In genomic region chr9:69815313-69815712, GRCh38 we compare ENCODE assay signal across 15 cellular contexts. TPM values are rescaled to one million over a fixed set of nuclear protein-coding genes. Genes with fewer than 3 reads are reported as not detected.
DNase-seq lines count a peak whose midpoint lies in the region; ATAC-seq and TF ChIP-seq lines count a peak whose summit lies in the region.
"Had no signal": no experiment of that assay in that cellular context is flagged by ENCODE, and none has a peak within 500 bp of the region (broad histone marks: within the 10 kb centered on the region; RNA-seq: fewer than 3 reads in every experiment).

No MANE protein-coding gene starts in this region.

- H3K4me1 Mint-ChIP-seq in GM23338, result peaks cover 9% of the 10 kb centered on the region; the same call in 2 of the 3 replicates

- no peak overlapping the region for H4K91ac ChIP-seq in neuronal stem cell (ENCODE audit: low read depth, low read length, poor library complexity)

- no peak overlapping the region for H2BK15ac ChIP-seq in neuronal stem cell (ENCODE audit: low read length)

- no peak overlapping the region for H3K14ac ChIP-seq in neuronal stem cell (ENCODE audit: low read length)

- H3K18ac ChIP-seq in neuronal stem cell (ENCODE audit: low read length), result peak overlapping the region; percentile 66

- no peak for TF ChIP-seq CTCF in GM23338 (conservative IDR thresholded peaks at IDR 0.05; ENCODE audit: low read depth in 2 of 2)

- no peak overlapping the region for H2AK5ac ChIP-seq in neuronal stem cell (ENCODE audit: low read depth, low read length)

- no CpG with 5 or more reads among the region's 3 CpGs for WGBS in neuronal stem cell (ENCODE audit: extremely low coverage in 2 of 2, insufficient read length in 2 of 2, insufficient replicate concordance in 1 of 2), 2 donors

- H3K4me2 ChIP-seq in GM23338, result no peak overlapping the region
- H3K4me2 ChIP-seq in neuronal stem cell (ENCODE audit: insufficient read depth, low read length, poor library complexity, severe bottlenecking), result no peak overlapping the region

- H4K20me1 ChIP-seq in GM23338 (replicated peaks; ENCODE audit: insufficient read depth), result no peaks in the 10 kb centered on the region

- no peaks in the 10 kb centered on the region for H3K9me3 Mint-ChIP-seq in GM23338

- no peak overlapping the region for H2BK5ac ChIP-seq in neuronal stem cell (ENCODE audit: low read length)

- H3K36me3 ChIP-seq in GM23338 (ENCODE audit: insufficient read depth) (no peaks in the 10 kb centered on the region), neuronal stem cell (replicated peaks in 1 of 2; ENCODE audit: control insufficient read depth in 2 of 2, insufficient read depth in 2 of 2, low read length in 2 of 2) (no peaks in the 10 kb centered on the region)

- no peaks in the 10 kb centered on the region for H3F3A ChIP-seq in GM23338 (replicated peaks; ENCODE audit: low read depth)

- no peak overlapping the region for H2BK120ac ChIP-seq in neuronal stem cell (ENCODE audit: low read depth, low read length)

- H3K27me3 ChIP-seq in GM23338 (ENCODE audit: insufficient read depth), result no peaks in the 10 kb centered on the region
- H3K27me3 ChIP-seq in neuronal stem cell (ENCODE audit: control insufficient read depth in 3 of 3, insufficient read depth in 3 of 3, low read depth in 1 of 3, low read length in 3 of 3), result no peaks in the 10 kb centered on the region

- H4K8ac ChIP-seq in neuronal stem cell (ENCODE audit: low read depth, low read length), result no peak overlapping the region

- H3K27me3 Mint-ChIP-seq in GM23338 (ENCODE audit: insufficient read depth, low read depth, poor library complexity), result peaks cover 7% of the 10 kb centered on the region

- H3K4me3 ChIP-seq in GM23338 (no peak overlapping the region), neuronal stem cell (ENCODE audit: low read length in 2 of 2) (no peak overlapping the region)

- DNase-seq in NCI-H2029 (lab: John Stamatoyannopoulos, UW) (peak; percentile 14), NCI-H2029 treated with DMSO at 0.1 percent for 48 hours (lab: John Stamatoyannopoulos, UW) (no peak), GM23338 (ENCODE audit: low spot score) (no peak), NCI-H2107 treated with DMSO at 0.1 percent for 48 hours (lab: John Stamatoyannopoulos, UW; ENCODE audit: unreplicated experiment) (peak; percentile 63), neuronal stem cell (ENCODE audit: low spot score) (no peak), superior temporal gyrus (ENCODE audit: extremely low spot score) (no peak)
- DNase-seq: NCI-H1436; NK-92 treated with Interleukin-12 subunit alpha and Interleukin-12 subunit beta, amount 100 ng/mL, for 24 hours; OCI-M1; SIG-M5 had no signal

- no peak overlapping the region for H3K4me3 Mint-ChIP-seq in GM23338

- H2AFZ ChIP-seq in GM23338 (peak overlapping the region; percentile 67), neuronal stem cell (ENCODE audit: low read length) (no peak overlapping the region)

- H3K79me1 ChIP-seq in neuronal stem cell (ENCODE audit: low read depth, low read length), result no peaks in the 10 kb centered on the region

- ATAC-seq in GM23338, result no peak
- ATAC-seq in GM21360 (IDR thresholded peaks at IDR 0.05; ENCODE audit: unreplicated experiment), result no peak
- ATAC-seq in GM19328 (IDR thresholded peaks at IDR 0.05; ENCODE audit: unreplicated experiment), result no peak

- H3K27ac Mint-ChIP-seq in GM23338, result no peak overlapping the region

- no peaks in the 10 kb centered on the region for H3K79me2 ChIP-seq in GM23338 (replicated peaks; ENCODE audit: insufficient read depth)

- H3K27ac ChIP-seq in GM23338 (ENCODE audit: low read depth) (no peak overlapping the region), neuronal stem cell (replicated peaks; ENCODE audit: low read length) (no peak overlapping the region)
- H3K27ac ChIP-seq: C4-2B had no signal

- no peaks in the 10 kb centered on the region for H3K36me3 Mint-ChIP-seq in GM23338 (ENCODE audit: low read depth)

- no peak overlapping the region for H2BK12ac ChIP-seq in neuronal stem cell (ENCODE audit: low read length)

- H3K4me1 ChIP-seq in GM23338 (ENCODE audit: insufficient read depth) (peaks cover 4% of the 10 kb centered on the region; the same call in 1 of the 2 replicates), neuronal stem cell (ENCODE audit: control insufficient read depth in 2 of 2, insufficient read depth in 1 of 2, low read depth in 1 of 2, low read length in 2 of 2) (no peaks in the 10 kb centered on the region)

- peaks cover 7% of the 10 kb centered on the region for H3K9me2 ChIP-seq in GM23338 (ENCODE audit: insufficient read depth)

- no peak overlapping the region for H3K4ac ChIP-seq in neuronal stem cell (ENCODE audit: low read length)

- no peak overlapping the region for H3K23ac ChIP-seq in neuronal stem cell (ENCODE audit: low read depth, low read length, poor library complexity)

- H3K9ac ChIP-seq in neuronal stem cell (ENCODE audit: low read depth, low read length, poor library complexity), result no peak overlapping the region

- H3K9me3 ChIP-seq in neuronal stem cell (replicated peaks in 1 of 2; ENCODE audit: control insufficient read depth in 2 of 2, insufficient read depth in 1 of 2, low read depth in 1 of 2, low read length in 2 of 2), result no peaks in the 10 kb centered on the region

TF ChIP-seq in GM23338, 12 proteins besides CTCF, POLR2A, EP300 and RAD21 (continues in another document):
- no peak for TF ChIP-seq JUNB (IDR thresholded peaks at IDR 0.05; ENCODE audit: unreplicated experiment)
- TF ChIP-seq ZNF331 (CRISPR knock-in tag; IDR thresholded peaks at IDR 0.05; ENCODE audit: low read depth), result no peak
- TF ChIP-seq ETS1 (IDR thresholded peaks at IDR 0.05), result no peak
- no peak for TF ChIP-seq ZNF114 (CRISPR knock-in tag; IDR thresholded peaks at IDR 0.05)
- TF ChIP-seq STAT1 (IDR thresholded peaks at IDR 0.05; ENCODE audit: unreplicated experiment), result no peak
- TF ChIP-seq NANOG (IDR thresholded peaks at IDR 0.05; ENCODE audit: borderline replicate concordance), result no peak
- no peak for TF ChIP-seq CREB1 (CRISPR knock-in tag; IDR thresholded peaks at IDR 0.05; ENCODE audit: low read depth)

RNA-seq across cellular contexts. Expression of gene CFAP95, which starts 5.3 kb away (rescaled TPM):
- total RNA-seq in GM23338 (2014; rRNA removed; shearing (Covaris generic)), result 48.6 and 69.1 TPM in 2 replicates
- polyA plus RNA-seq in GM23338 (2016; fragmentation: Nextera tagmentation; extraction: Ambion mirVana), result 82.5 and 88.6 TPM in 2 replicates
- polyA plus RNA-seq in neuronal stem cell (2013, experiment 1 of 2), result 0.18 TPM
- 0.18 TPM for polyA plus RNA-seq in neuronal stem cell (2013, experiment 2 of 2)
- total RNA-seq: A172, RPMI7951 had no signal

RNA-seq across cellular contexts. Expression of gene PTAR1, which starts 55.5 kb away (rescaled TPM):
- total RNA-seq in GM23338 (2014; rRNA removed; shearing (Covaris generic)), result 218 and 219 TPM in 2 replicates
- polyA plus RNA-seq in GM23338 (2016; fragmentation: Nextera tagmentation; extraction: Ambion mirVana), result 32.1 and 35.2 TPM in 2 replicates
- 31.6 TPM for polyA plus RNA-seq in neuronal stem cell (2013, experiment 1 of 2)
- 32.4 TPM for polyA plus RNA-seq in neuronal stem cell (2013, experiment 2 of 2)

Comparison
In these comparisons a context has a peak if more than half of its experiments do, and no peak if none do; other contexts are left out.
1. DNase-seq: peak in NCI-H2029 (single experiment) and NCI-H2107 treated with DMSO at 0.1 percent for 48 hours (single experiment); none in NCI-H2029 treated with DMSO at 0.1 percent for 48 hours (single experiment), GM23338 (single experiment), neuronal stem cell (single experiment) and superior temporal gyrus (single experiment).